Comparison of ENCODE assay signal across 1 cellular context in the genomic region with DNA sequence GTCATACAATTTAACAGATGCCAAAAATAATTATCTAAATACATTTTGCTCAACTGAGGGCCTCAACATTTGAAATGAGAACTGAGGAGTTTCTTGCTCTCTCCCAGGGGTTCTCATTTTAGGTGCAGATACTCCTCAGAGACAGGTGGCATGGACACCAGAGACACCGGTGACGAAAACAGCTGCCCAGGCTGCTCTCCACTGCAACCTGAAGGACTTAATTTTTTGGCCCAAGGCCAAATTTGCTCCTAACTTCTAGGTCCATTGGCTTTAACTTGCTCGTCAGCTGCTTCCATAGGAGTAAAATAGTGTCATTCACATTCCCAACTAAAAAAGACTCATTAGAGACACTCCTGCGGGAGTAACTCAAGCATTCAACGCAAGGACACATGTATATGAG.
TF ChIP-seq lines count a peak whose summit lies in the region.

No MANE protein-coding gene starts in this region.

TF ChIP-seq in WTC11, 78 proteins besides CTCF, POLR2A, EP300 and RAD21 (continued from another document):
- TF ChIP-seq ZNF512 (CRISPR knock-in tag; IDR thresholded peaks at IDR 0.05; ENCODE audit: borderline replicate concordance), result no peak
- no peak for TF ChIP-seq USF1 (CRISPR knock-in tag; IDR thresholded peaks at IDR 0.05)
